ENCODE assay signal across 17 cellular contexts in genomic region chr5:18052569-18052968, GRCh38.
DNase-seq lines count a peak whose midpoint lies in the region; ATAC-seq, FAIRE-seq and TF ChIP-seq lines count a peak whose summit lies in the region.
"Had no signal": no experiment of that assay in that cellular context is flagged by ENCODE, and none has a peak within 500 bp of the region (broad histone marks: within the 10 kb centered on the region; RNA-seq: fewer than 3 reads in every experiment).

No MANE protein-coding gene starts in this region.

- H3K9me1 ChIP-seq in IMR-90 (ENCODE audit: insufficient read depth, low read length) (no peaks in the 10 kb centered on the region), K562 (ENCODE audit: control insufficient read depth, insufficient read depth, low read length) (no peaks in the 10 kb centered on the region)

- TF ChIP-seq CTCF in IMR-90 (conservative IDR thresholded peaks at IDR 0.05; ENCODE audit: low read depth, low read length) (no peak), K562 (IDR thresholded peaks at IDR 0.05 in 2 of 3, conservative IDR thresholded peaks at IDR 0.05 in 1 of 3; ENCODE audit: insufficient read depth in 2 of 3, low read depth in 1 of 3, low read length in 3 of 3) (no peak)

- H3K27me3 ChIP-seq in IMR-90 (ENCODE audit: control insufficient read depth, insufficient read depth, low read length) (no peaks in the 10 kb centered on the region), K562 (ENCODE audit: control insufficient read depth in 2 of 2, insufficient read depth in 2 of 2, low read length in 2 of 2) (no peaks in the 10 kb centered on the region), mesenchymal stem cell (ENCODE audit: control insufficient read depth in 1 of 2, insufficient read depth in 1 of 2, low read length in 2 of 2) (no peaks in the 10 kb centered on the region)
- H3K27me3 ChIP-seq: BLaER1 treated with 17β-estradiol and CSF1 and Interleukin-3, amounts not matched to agents 10 nM and 100 nM had no signal

- POLR2A ChIA-PET in IMR-90 (lab: Charles Lee; ENCODE audit: unreplicated experiment) (no interaction called here), K562 (lab: Yijun Ruan, JAX) (no interaction called here)

- H3K36me3 ChIP-seq in IMR-90 (ENCODE audit: control insufficient read depth, insufficient read depth, low read length), result no peaks in the 10 kb centered on the region
- no peaks in the 10 kb centered on the region for H3K36me3 ChIP-seq in K562 (ENCODE audit: control insufficient read depth, insufficient read depth, low read length)
- H3K36me3 ChIP-seq in mesenchymal stem cell (ENCODE audit: control insufficient read depth in 1 of 2, insufficient read depth in 2 of 2, low read depth in 1 of 2, low read length in 2 of 2), result no peaks in the 10 kb centered on the region
- H3K36me3 ChIP-seq: BLaER1 treated with 17β-estradiol and CSF1 and Interleukin-3, amounts not matched to agents 10 nM and 100 nM had no signal

- no peak overlapping the region for H3K56ac ChIP-seq in IMR-90 (ENCODE audit: extremely low read depth, insufficient read depth, low read length)

- no peak overlapping the region for H2BK20ac ChIP-seq in IMR-90 (ENCODE audit: low read depth, low read length)

- no peak overlapping the region for H2AK9ac ChIP-seq in IMR-90 (replicated peaks; ENCODE audit: low read depth, low read length, poor library complexity)

- H4K20me1 ChIP-seq in IMR-90 (ENCODE audit: insufficient read depth, low read length), result no peaks in the 10 kb centered on the region
- no peaks in the 10 kb centered on the region for H4K20me1 ChIP-seq in K562 (replicated peaks; ENCODE audit: control insufficient read depth, insufficient read depth, low read length)
- H4K20me1 ChIP-seq: BLaER1 treated with 17β-estradiol and CSF1 and Interleukin-3, amounts not matched to agents 10 nM and 100 nM had no signal

- no peak overlapping the region for H4K91ac ChIP-seq in IMR-90 (ENCODE audit: insufficient read depth, low read depth, low read length)
- no peak overlapping the region for H4K91ac ChIP-seq in mesenchymal stem cell (ENCODE audit: low read length)

- H3K4me1 ChIP-seq in IMR-90 (ENCODE audit: control insufficient read depth, insufficient read depth, low read length), result no peaks in the 10 kb centered on the region
- no peaks in the 10 kb centered on the region for H3K4me1 ChIP-seq in K562 (replicated peaks in 1 of 2; ENCODE audit: control insufficient read depth in 2 of 2, insufficient read depth in 2 of 2, low read length in 2 of 2)
- no peaks in the 10 kb centered on the region for H3K4me1 ChIP-seq in mesenchymal stem cell (ENCODE audit: control insufficient read depth, insufficient read depth, low read depth, low read length)
- H3K4me1 ChIP-seq: BLaER1 treated with 17β-estradiol and CSF1 and Interleukin-3, amounts not matched to agents 10 nM and 100 nM had no signal

- H3K4me1 Mint-ChIP-seq in effector memory CD8-positive, alpha-beta T cell (ENCODE audit: low read depth in 2 of 2), result no peaks in the 10 kb centered on the region
- H3K4me1 Mint-ChIP-seq: B cell, H9 had no signal

- no peak overlapping the region for H3K4me3 Mint-ChIP-seq in effector memory CD8-positive, alpha-beta T cell
- H3K4me3 Mint-ChIP-seq: B cell; CD8-positive, alpha-beta T cell; H9 had no signal

- BruUV-seq in IMR-90 (replicated peaks; lab: Mats Ljungman, UMichigan), result no TSS peak
- no TSS peak for BruUV-seq in K562 (replicated peaks; lab: Mats Ljungman, UMichigan)

- H3K4me3 ChIP-seq in IMR-90 (ENCODE audit: insufficient read depth, low read depth, low read length) (no peak overlapping the region), K562 (no peak overlapping the region), mesenchymal stem cell (ENCODE audit: insufficient read depth in 1 of 2, low read depth in 1 of 2, low read length in 2 of 2) (no peak overlapping the region)
- H3K4me3 ChIP-seq: BLaER1 treated with 17β-estradiol and CSF1 and Interleukin-3, amounts not matched to agents 10 nM and 100 nM had no signal

- no CpG with 5 or more reads among the region's 3 CpGs for WGBS in IMR-90 (ENCODE audit: extremely low coverage in 2 of 2, insufficient read length in 1 of 2), 2 experiments
- 0% methylated on average over 3 of the region's 3 CpGs for WGBS in K562 (ENCODE audit: insufficient coverage, low coverage, missing lambda C conversion rate)
- no CpG with 5 or more reads among the region's 3 CpGs for WGBS in mesenchymal stem cell

- no peak overlapping the region for H3K27ac Mint-ChIP-seq in effector memory CD8-positive, alpha-beta T cell
- H3K27ac Mint-ChIP-seq: B cell; CD8-positive, alpha-beta T cell; H9 had no signal

- ATAC-seq in IMR-90 (ENCODE audit: low read depth) (no peak), K562 (no peak), HG02884 (IDR thresholded peaks at IDR 0.05; ENCODE audit: unreplicated experiment) (no peak), GM21423 (IDR thresholded peaks at IDR 0.05; ENCODE audit: unreplicated experiment) (no peak)
- ATAC-seq in effector memory CD8-positive, alpha-beta T cell (replicated peaks), result no peak
- ATAC-seq: CD8-positive, alpha-beta T cell had no signal

- no peak for TF ChIP-seq EP300 in K562 (IDR thresholded peaks at IDR 0.05; ENCODE audit: low read length)

- intact Hi-C loops in IMR-90 (cut with micrococcal nuclease) (no loop called here), K562 (cut with micrococcal nuclease) (no loop called here)

- no peak for TF ChIP-seq POLR2A in IMR-90 (IDR thresholded peaks at IDR 0.05; ENCODE audit: low read depth, low read length)
- no peak for TF ChIP-seq POLR2A in K562 (conservative IDR thresholded peaks at IDR 0.05)

- H2BK5ac ChIP-seq in IMR-90 (ENCODE audit: low read depth, low read length, poor library complexity, severe bottlenecking) (no peak overlapping the region), mesenchymal stem cell (ENCODE audit: low read depth, low read length, poor library complexity, severe bottlenecking) (no peak overlapping the region)

- no peak overlapping the region for H3K9ac ChIP-seq in IMR-90 (ENCODE audit: low read depth, low read length)
- H3K9ac ChIP-seq in K562 (ENCODE audit: insufficient read depth in 1 of 2, low read depth in 2 of 2, low read length in 2 of 2), result no peak overlapping the region
- H3K9ac ChIP-seq in mesenchymal stem cell (ENCODE audit: low read length), result peak overlapping the region; percentile 39
- H3K9ac ChIP-seq: BLaER1 treated with 17β-estradiol and CSF1 and Interleukin-3, amounts not matched to agents 10 nM and 100 nM had no signal

- no peak overlapping the region for H2BK12ac ChIP-seq in mesenchymal stem cell (ENCODE audit: low read length in 2 of 2)

- CTCF ChIA-PET in IMR-90 (lab: Yijun Ruan, JAX) (no interaction called here), K562 (lab: Yijun Ruan, JAX; ENCODE audit: low intra/inter-chr PET ratio) (no interaction called here)

- no peaks in the 10 kb centered on the region for H3K79me1 ChIP-seq in IMR-90 (ENCODE audit: low read depth in 1 of 2, low read length in 2 of 2)
- no peaks in the 10 kb centered on the region for H3K79me1 ChIP-seq in mesenchymal stem cell (replicated peaks; ENCODE audit: low read length, poor library complexity, severe bottlenecking)

- H4K8ac ChIP-seq in IMR-90 (ENCODE audit: low read depth in 2 of 2, low read length in 2 of 2) (no peak overlapping the region), mesenchymal stem cell (ENCODE audit: low read length) (no peak overlapping the region)

- H3K79me2 ChIP-seq in K562 (ENCODE audit: control insufficient read depth, insufficient read depth, low read length), result no peaks in the 10 kb centered on the region

- H3K36me3 Mint-ChIP-seq in effector memory CD8-positive, alpha-beta T cell (ENCODE audit: insufficient read depth), result no peaks in the 10 kb centered on the region
- H3K36me3 Mint-ChIP-seq: CD8-positive, alpha-beta T cell had no signal

- no peak overlapping the region for H2BK15ac ChIP-seq in IMR-90 (ENCODE audit: low read depth, low read length)
- no peak overlapping the region for H2BK15ac ChIP-seq in mesenchymal stem cell (ENCODE audit: low read depth, poor library complexity, severe bottlenecking)

- H3K9me3 ChIP-seq in IMR-90 (ENCODE audit: control insufficient read depth, insufficient read depth, low read length) (no peaks in the 10 kb centered on the region), K562 (replicated peaks; ENCODE audit: control insufficient read depth, insufficient read depth, low read depth, low read length) (no peaks in the 10 kb centered on the region; the same call in 1 of the 2 replicates), mesenchymal stem cell (ENCODE audit: control insufficient read depth, low read length) (no peaks in the 10 kb centered on the region)
- H3K9me3 ChIP-seq: BLaER1 treated with 17β-estradiol and CSF1 and Interleukin-3, amounts not matched to agents 10 nM and 100 nM had no signal

- in situ Hi-C loops in IMR-90 (cut with MboI; ENCODE audit: low sequenced_read_pairs) (no loop called here), K562 (cut with MboI) (no loop called here)

- H3K4me2 ChIP-seq in IMR-90 (ENCODE audit: low read depth, low read length) (no peak overlapping the region), K562 (ENCODE audit: insufficient read depth, low read length) (no peak overlapping the region), mesenchymal stem cell (ENCODE audit: low read length, poor library complexity, severe bottlenecking) (no peak overlapping the region)
- H3K4me2 ChIP-seq: BLaER1 treated with 17β-estradiol and CSF1 and Interleukin-3, amounts not matched to agents 10 nM and 100 nM had no signal

- H3K14ac ChIP-seq in IMR-90 (replicated peaks; ENCODE audit: low read depth, low read length) (no peak overlapping the region), mesenchymal stem cell (ENCODE audit: low read length in 2 of 2) (no peak overlapping the region)

- H3K18ac ChIP-seq in IMR-90 (ENCODE audit: low read depth, low read length) (no peak overlapping the region), mesenchymal stem cell (ENCODE audit: low read depth in 1 of 2, low read length in 2 of 2) (no peak overlapping the region)

- H4K5ac ChIP-seq in IMR-90 (ENCODE audit: low read depth, low read length), result no peak overlapping the region

- no peak overlapping the region for H3K27ac ChIP-seq in IMR-90 (ENCODE audit: insufficient read depth, low read length)
- H3K27ac ChIP-seq in K562 (ENCODE audit: extremely low read depth, low read depth, low read length), result no peak overlapping the region
- no peak overlapping the region for H3K27ac ChIP-seq in mesenchymal stem cell (ENCODE audit: low read length, poor library complexity, severe bottlenecking)
- H3K27ac ChIP-seq: BLaER1 treated with 17β-estradiol and CSF1 and Interleukin-3, amounts not matched to agents 10 nM and 100 nM; HL-60 had no signal

- H3K9me3 Mint-ChIP-seq in effector memory CD8-positive, alpha-beta T cell, result peaks cover 11 to 17% of the 10 kb centered on the region in 2 donors
- H3K9me3 Mint-ChIP-seq: H9 had no signal

- no peak for FAIRE-seq in K562 (lab: Jason Lieb, UNC)
- FAIRE-seq: H1 had no signal

- H3K23ac ChIP-seq in IMR-90 (ENCODE audit: low read depth, low read length), result no peak overlapping the region
- H3K23ac ChIP-seq in mesenchymal stem cell (ENCODE audit: low read length in 2 of 2), result no peak overlapping the region

- H2AK5ac ChIP-seq in IMR-90 (ENCODE audit: low read depth, low read length) (no peak overlapping the region), mesenchymal stem cell (ENCODE audit: low read length, severe bottlenecking) (no peak overlapping the region)

- H2AFZ ChIP-seq in IMR-90 (replicated peaks; ENCODE audit: low read length, poor library complexity), result no peak overlapping the region
- H2AFZ ChIP-seq in K562 (ENCODE audit: low read depth, low read length), result no peak overlapping the region
- H2AFZ ChIP-seq in mesenchymal stem cell (ENCODE audit: low read depth, low read length), result no peak overlapping the region

- no peaks in the 10 kb centered on the region for H3K27me3 Mint-ChIP-seq in effector memory CD8-positive, alpha-beta T cell
- H3K27me3 Mint-ChIP-seq: B cell had no signal

- TF ChIP-seq RAD21 in IMR-90 (IDR thresholded peaks at IDR 0.05; ENCODE audit: low read length) (no peak), K562 (CRISPR knock-in tag; conservative IDR thresholded peaks at IDR 0.05 in 1 of 2, IDR thresholded peaks at IDR 0.05 in 1 of 2) (no peak)

- DNase-seq in IMR-90 (no peak), K562 (ENCODE audit: extremely low read depth in 1 of 4, low spot score in 3 of 4) (no peak), mesenchymal stem cell (no peak), iPS-NIHi7 (ENCODE audit: extremely low spot score) (no peak)
- no peak for DNase-seq in effector memory CD8-positive, alpha-beta T cell
- DNase-seq: 8988T; Calu3; CD8-positive, alpha-beta T cell; DMS79 treated with DMSO at 0.1 percent for 48 hours; GF-D8; H9 had no signal

- H3K4ac ChIP-seq in IMR-90 (ENCODE audit: low read depth, low read length) (no peak overlapping the region), mesenchymal stem cell (ENCODE audit: low read depth in 1 of 2, low read length in 2 of 2) (no peak overlapping the region)

- H2BK120ac ChIP-seq in IMR-90 (ENCODE audit: low read depth, low read length) (no peak overlapping the region), mesenchymal stem cell (ENCODE audit: low read depth, low read length) (no peak overlapping the region)

- dilution Hi-C loops in IMR-90 (cut with HindIII; ENCODE audit: low sequenced_read_pairs, unreplicated experiment), result no loop called here
